Comparison of ENCODE assay signal across 13 cellular contexts in the genomic region with DNA sequence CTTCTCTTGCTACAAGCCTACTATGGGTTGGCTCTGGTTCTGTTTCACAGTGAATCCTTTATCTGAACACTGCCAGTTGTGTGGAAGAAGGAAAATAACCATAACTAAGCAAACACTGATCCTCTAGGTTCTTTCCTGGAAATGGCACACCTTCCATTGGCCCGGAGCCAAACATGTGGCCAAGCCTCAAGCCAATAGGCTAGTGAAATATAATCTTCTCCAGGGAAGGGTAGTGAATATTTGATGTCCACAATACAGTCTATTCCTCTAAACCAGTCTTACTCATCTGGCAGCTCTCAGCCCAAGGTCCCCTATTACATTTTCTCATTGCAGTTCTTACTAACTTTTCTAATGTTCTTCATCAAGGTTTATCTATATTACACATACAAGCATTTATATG.
A peak's percentile ranks its signal among the peaks of the same experiment; 100 is the strongest.
DNase-seq lines count a peak whose midpoint lies in the region; ATAC-seq and TF ChIP-seq lines count a peak whose summit lies in the region.
"Had no signal": no experiment of that assay in that cellular context is flagged by ENCODE, and none has a peak within 500 bp of the region (broad histone marks: within the 10 kb centered on the region; RNA-seq: fewer than 3 reads in every experiment).

No MANE protein-coding gene starts in this region.

- H3K4me3 ChIP-seq in foreskin fibroblast (ENCODE audit: low read depth in 1 of 2, low read length in 2 of 2): no peak overlapping the region
- H3K4me3 ChIP-seq: hepatocyte, left lung, sigmoid colon, SK-N-MC had no signal

- peak; percentile 88 for DNase-seq in NCI-H2196 treated with DMSO at 0.1 percent for 48 hours (lab: John Stamatoyannopoulos, UW; ENCODE audit: unreplicated experiment)
- DNase-seq in foreskin fibroblast: peak; percentile 5 to 42
- DNase-seq in stimulated activated CD4-positive, alpha-beta T cell treated with anti-CD3 and anti-CD28 coated beads, Interleukin-1b, Interleukin-23, amount 100 ng/mL, for 48 hours: no peak
- DNase-seq in stimulated activated naive CD8-positive, alpha-beta T cell treated with anti-CD3 and anti-CD28 coated beads, Interleukin-15, Interleukin-2, amounts not matched to agents 100 U/mL and 50 U/mL, for 24 hours: no peak
- DNase-seq: activated T-cell treated with anti-CD3 and anti-CD28 coated beads, Interleukin-2, amount 50 U/mL, for 4 hours; CD8-positive, alpha-beta T cell; left lung; sigmoid colon had no signal

- no peak for TF ChIP-seq CTCF in foreskin fibroblast (IDR thresholded peaks at IDR 0.05; ENCODE audit: low read depth, low read length)

- peak; percentile 12 for ATAC-seq in GM19395 (IDR thresholded peaks at IDR 0.05; ENCODE audit: unreplicated experiment)
- ATAC-seq in HG02943 (IDR thresholded peaks at IDR 0.05; ENCODE audit: low read depth, unreplicated experiment): peak; percentile 10
- no peak for ATAC-seq in stimulated activated naive CD8-positive, alpha-beta T cell treated with anti-CD3 and anti-CD28 coated beads, Interleukin-15, Interleukin-2, amounts not matched to agents 100 U/mL and 50 U/mL, for 24 hours
- ATAC-seq in HG03439 (IDR thresholded peaks at IDR 0.05; ENCODE audit: unreplicated experiment): no peak
- ATAC-seq: activated T-cell treated with anti-CD3 and anti-CD28 coated beads, Interleukin-2, amount 50 U/mL, for 4 hours; CD8-positive, alpha-beta T cell; left lung had no signal

Comparison
In these comparisons a context has a peak if more than half of its experiments do, and no peak if none do; other contexts are left out.
1. ATAC-seq: peak in GM19395 (single experiment) and HG02943 (single experiment); none in stimulated activated naive CD8-positive, alpha-beta T cell treated with anti-CD3 and anti-CD28 coated beads, Interleukin-15, Interleukin-2, amounts not matched to agents 100 U/mL and 50 U/mL, for 24 hours (single experiment) and HG03439 (single experiment).
2. DNase-seq: peak in NCI-H2196 treated with DMSO at 0.1 percent for 48 hours (single experiment) and foreskin fibroblast (2 of 2); none in stimulated activated CD4-positive, alpha-beta T cell treated with anti-CD3 and anti-CD28 coated beads, Interleukin-1b, Interleukin-23, amount 100 ng/mL, for 48 hours (single experiment) and stimulated activated naive CD8-positive, alpha-beta T cell treated with anti-CD3 and anti-CD28 coated beads, Interleukin-15, Interleukin-2, amounts not matched to agents 100 U/mL and 50 U/mL, for 24 hours (single experiment).